9 cellular contexts compared by ENCODE assay signal in the genomic region with DNA sequence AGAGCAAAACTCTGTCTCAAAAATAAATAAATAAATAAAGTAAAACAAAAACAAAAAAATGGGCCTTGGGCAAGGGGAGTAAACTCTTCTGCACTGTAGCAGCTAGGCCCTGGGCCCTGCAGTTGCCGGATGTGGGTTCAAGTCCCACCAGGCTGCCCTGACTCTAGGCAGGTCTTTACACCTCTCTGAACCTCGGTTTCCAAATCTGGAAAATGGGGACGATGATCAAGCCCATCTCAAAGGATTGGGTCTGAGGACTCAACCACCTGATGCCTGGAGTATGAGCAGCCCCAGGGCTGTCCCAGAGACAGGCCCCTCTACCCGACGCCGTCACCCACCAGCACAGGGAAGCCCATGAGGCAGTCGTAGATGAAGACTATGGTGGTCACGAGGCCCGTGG. TPM values are rescaled to one million over a fixed set of nuclear protein-coding genes. Genes with fewer than 3 reads are reported as not detected.
"Had no signal": no experiment of that assay in that cellular context is flagged by ENCODE, and none has a peak within 500 bp of the region (broad histone marks: within the 10 kb centered on the region; RNA-seq: fewer than 3 reads in every experiment).

No MANE protein-coding gene starts in this region.

- H3K4me3 ChIP-seq: GM23338 had no signal

- DNase-seq: H9, HCEC 1CT, IMR-90, KBM-7 had no signal

- H3K4me2 ChIP-seq: GM23338 had no signal

- H2AFZ ChIP-seq: GM23338 had no signal

- ATAC-seq: GM23338 had no signal

- FAIRE-seq: H1, H54 had no signal

- H3K27ac ChIP-seq: HL-60 had no signal

RNA-seq across cellular contexts. Expression of a gene that starts 9.4 kb away (rescaled TPM):
- total RNA-seq: HT1080, IMR-90 had no signal
- polyA plus RNA-seq: IMR-90 had no signal
